Comparison of ENCODE assay signal across 20 cellular contexts in the genomic region with DNA sequence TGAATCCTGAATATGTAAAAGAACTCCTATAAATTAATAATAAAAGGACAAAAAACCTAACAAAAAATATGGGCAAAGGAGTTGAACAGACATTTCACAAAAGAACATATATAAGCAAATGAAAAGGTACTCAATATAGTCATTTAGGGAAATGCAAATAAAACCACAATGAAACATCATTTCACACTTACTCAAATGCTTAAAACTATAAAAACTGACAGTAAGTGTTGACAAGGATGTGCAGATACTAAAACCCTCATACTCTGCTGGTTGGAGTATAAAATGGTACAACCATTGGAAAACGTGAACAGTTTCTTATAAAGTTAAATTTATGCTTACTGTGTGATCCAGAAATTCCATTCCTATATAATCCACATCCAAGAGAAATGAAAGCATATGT.
DNase-seq lines count a peak whose midpoint lies in the region; ATAC-seq, FAIRE-seq and TF ChIP-seq lines count a peak whose summit lies in the region.
"Had no signal": no experiment of that assay in that cellular context is flagged by ENCODE, and none has a peak within 500 bp of the region (broad histone marks: within the 10 kb centered on the region; RNA-seq: fewer than 3 reads in every experiment).

No MANE protein-coding gene starts in this region.

- H3K36me3 ChIP-seq in OCI-LY7 (ENCODE audit: insufficient read depth, low read length): no peaks in the 10 kb centered on the region
- H3K36me3 ChIP-seq: BE2C, HAP-1 had no signal

- DNase-seq in activated T-cell treated with anti-CD3 and anti-CD28 coated beads, Interleukin-2, amount 50 U/mL, for 72 hours: no peak
- no peak for DNase-seq in activated T-cell treated with anti-CD3 and anti-CD28 coated beads for 4 hours
- no peak for DNase-seq in A549 (ENCODE audit: low read depth in 1 of 2, low spot score in 1 of 2)
- no peak for DNase-seq in OCI-LY7 (ENCODE audit: low spot score)
- DNase-seq in DMS 273 (lab: John Stamatoyannopoulos, UW; ENCODE audit: unreplicated experiment): no peak
- DNase-seq: ACHN; BE2C; C1 segment of cervical spinal cord; CD4-positive, CD25-positive, alpha-beta regulatory T cell; CD8-positive, alpha-beta memory T cell; COR-L47; GM23248; KG1 had no signal

- POLR2A ChIA-PET in A549 (lab: Yijun Ruan, JAX): no interaction called here
- POLR2A ChIA-PET in OCI-LY7 (lab: Charles Lee): no interaction called here

- no peak for TF ChIP-seq CTCF in A549 (IDR thresholded peaks at IDR 0.05)
- TF ChIP-seq CTCF in OCI-LY7 (conservative IDR thresholded peaks at IDR 0.05; ENCODE audit: low read length): no peak

- no peak for TF ChIP-seq RAD21 in A549 (conservative IDR thresholded peaks at IDR 0.05 in 1 of 2, IDR thresholded peaks at IDR 0.05 in 1 of 2)

- H3K9me3 ChIP-seq in A549: no peaks in the 10 kb centered on the region
- no peaks in the 10 kb centered on the region; the same call in 1 of the 2 replicates for H3K9me3 ChIP-seq in OCI-LY7 (ENCODE audit: low read length)
- H3K9me3 ChIP-seq: BE2C, HAP-1 had no signal

- no TSS peak for BruUV-seq in OCI-LY7 (replicated peaks; lab: Mats Ljungman, UMichigan)

- no peaks in the 10 kb centered on the region for H3K36me3 Mint-ChIP-seq in activated T-cell treated with anti-CD3 and anti-CD28 coated beads, Interleukin-2, amount 50 U/mL, for 72 hours (ENCODE audit: insufficient read depth in 2 of 2)
- H3K36me3 Mint-ChIP-seq: CD4-positive, CD25-positive, alpha-beta regulatory T cell; CD8-positive, alpha-beta memory T cell had no signal

- H3K9me2 ChIP-seq in OCI-LY7 (ENCODE audit: insufficient read depth, low read length): no peaks in the 10 kb centered on the region

- no peak overlapping the region for H3K27ac Mint-ChIP-seq in activated T-cell treated with anti-CD3 and anti-CD28 coated beads, Interleukin-2, amount 50 U/mL, for 72 hours
- H3K27ac Mint-ChIP-seq: CD4-positive, CD25-positive, alpha-beta regulatory T cell; CD8-positive, alpha-beta memory T cell had no signal

- H3K27ac ChIP-seq in A549: no peak overlapping the region
- no peak overlapping the region for H3K27ac ChIP-seq in OCI-LY7 (ENCODE audit: low read depth, low read length, poor library complexity, severe bottlenecking)
- H3K27ac ChIP-seq: GM23248 had no signal

- H3K4me3 Mint-ChIP-seq in activated T-cell treated with anti-CD3 and anti-CD28 coated beads, Interleukin-2, amount 50 U/mL, for 72 hours: no peak overlapping the region
- H3K4me3 Mint-ChIP-seq: CD4-positive, CD25-positive, alpha-beta regulatory T cell; CD8-positive, alpha-beta memory T cell had no signal

- no peaks in the 10 kb centered on the region for H3K4me1 ChIP-seq in A549
- peaks cover 12% of the 10 kb centered on the region for H3K4me1 ChIP-seq in OCI-LY7 (ENCODE audit: insufficient read depth, low read length, poor library complexity, severe bottlenecking)
- H3K4me1 ChIP-seq: BE2C, HAP-1 had no signal

- TF ChIP-seq EP300 in A549 (IDR thresholded peaks at IDR 0.05): no peak

- H3K27me3 Mint-ChIP-seq in activated T-cell treated with anti-CD3 and anti-CD28 coated beads, Interleukin-2, amount 50 U/mL, for 72 hours (ENCODE audit: low read depth): peaks cover 23% of the 10 kb centered on the region

- WGBS in A549 (ENCODE audit: missing lambda C conversion rate): 0% methylated on average over 1 of the region's 1 CpG

- CTCF ChIA-PET in A549 (lab: Yijun Ruan, JAX): no interaction called here
- CTCF ChIA-PET in OCI-LY7 (lab: Charles Lee; ENCODE audit: unreplicated experiment): no interaction called here

- peak; percentile 79 to 91 for ATAC-seq in activated T-cell treated with anti-CD3 and anti-CD28 coated beads, Interleukin-2, amount 50 U/mL, for 72 hours (replicated peaks in 1 of 2)
- ATAC-seq in A549 (no peak), GM18520 (IDR thresholded peaks at IDR 0.05; ENCODE audit: unreplicated experiment) (peak; percentile 93), HG03439 (IDR thresholded peaks at IDR 0.05; ENCODE audit: unreplicated experiment) (peak; percentile 53), HG02884 (IDR thresholded peaks at IDR 0.05; ENCODE audit: unreplicated experiment) (no peak)

- H4K20me1 ChIP-seq in OCI-LY7 (ENCODE audit: insufficient read depth, low read length): no peaks in the 10 kb centered on the region

- H3K4me3 ChIP-seq in A549 (no peak overlapping the region), OCI-LY7 (ENCODE audit: low read depth, low read length, poor library complexity, severe bottlenecking) (no peak overlapping the region)
- H3K4me3 ChIP-seq: GM23248, HAP-1 had no signal

- peaks cover 9% of the 10 kb centered on the region for H3K4me1 Mint-ChIP-seq in activated T-cell treated with anti-CD3 and anti-CD28 coated beads, Interleukin-2, amount 50 U/mL, for 72 hours (ENCODE audit: low read depth)
- H3K4me1 Mint-ChIP-seq: CD4-positive, CD25-positive, alpha-beta regulatory T cell; CD8-positive, alpha-beta memory T cell had no signal

- intact Hi-C loops in OCI-LY7 (cut with micrococcal nuclease; ENCODE audit: unreplicated experiment): no loop called here

- no peak overlapping the region for H2AFZ ChIP-seq in OCI-LY7 (ENCODE audit: low read length)
- H2AFZ ChIP-seq: GM23248 had no signal

- peak; percentile 68 for FAIRE-seq in A549 (lab: Jason Lieb, UNC)
- FAIRE-seq: G401.6, GM12891, GM19239 had no signal

- H3K4me2 ChIP-seq in A549 (no peak overlapping the region), OCI-LY7 (ENCODE audit: low read length) (no peak overlapping the region)

- TF ChIP-seq POLR2A in A549 (IDR thresholded peaks at IDR 0.05; ENCODE audit: low read length): no peak

- peaks cover 1 to 3% of the 10 kb centered on the region in 2 donors for H3K9me3 Mint-ChIP-seq in activated T-cell treated with anti-CD3 and anti-CD28 coated beads, Interleukin-2, amount 50 U/mL, for 72 hours

- H3K79me2 ChIP-seq in OCI-LY7 (ENCODE audit: insufficient read depth, low read depth, low read length): no peaks in the 10 kb centered on the region

TF ChIP-seq in A549, 52 proteins besides CTCF, POLR2A, EP300 and RAD21:
- TF ChIP-seq CEBPB (IDR thresholded peaks at IDR 0.05): no peak
- TF ChIP-seq HEYL (CRISPR knock-in tag; IDR thresholded peaks at IDR 0.05): no peak
- TF ChIP-seq CBX2 (IDR thresholded peaks at IDR 0.05; ENCODE audit: borderline replicate concordance, low read depth): no peak
- TF ChIP-seq HOXB5 (CRISPR knock-in tag; IDR thresholded peaks at IDR 0.05): no peak
- TF ChIP-seq, protein P1, sequence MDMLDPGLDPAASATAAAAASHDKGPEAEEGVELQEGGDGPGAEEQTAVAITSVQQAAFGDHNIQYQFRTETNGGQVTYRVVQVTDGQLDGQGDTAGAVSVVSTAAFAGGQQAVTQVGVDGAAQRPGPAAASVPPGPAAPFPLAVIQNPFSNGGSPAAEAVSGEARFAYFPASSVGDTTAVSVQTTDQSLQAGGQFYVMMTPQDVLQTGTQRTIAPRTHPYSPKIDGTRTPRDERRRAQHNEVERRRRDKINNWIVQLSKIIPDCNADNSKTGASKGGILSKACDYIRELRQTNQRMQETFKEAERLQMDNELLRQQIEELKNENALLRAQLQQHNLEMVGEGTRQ (IDR thresholded peaks at IDR 0.05): no peak
- TF ChIP-seq PHF8 (IDR thresholded peaks at IDR 0.05; ENCODE audit: borderline replicate concordance, low read depth): no peak
- TF ChIP-seq KDM1A (IDR thresholded peaks at IDR 0.05; ENCODE audit: low read depth): no peak
- TF ChIP-seq HOXA7 (CRISPR knock-in tag; IDR thresholded peaks at IDR 0.05): no peak
- no peak for TF ChIP-seq RARB (CRISPR knock-in tag; IDR thresholded peaks at IDR 0.05)
- no peak for TF ChIP-seq EHMT2 (IDR thresholded peaks at IDR 0.05; ENCODE audit: low read depth)
- TF ChIP-seq MYC (IDR thresholded peaks at IDR 0.05; ENCODE audit: borderline replicate concordance, low read length): no peak
- no peak for TF ChIP-seq ZFP36 (IDR thresholded peaks at IDR 0.05; ENCODE audit: borderline replicate concordance, partially characterized antibody)
- TF ChIP-seq KDM5A (IDR thresholded peaks at IDR 0.05): no peak
- no peak for TF ChIP-seq NPAS2 (CRISPR knock-in tag; IDR thresholded peaks at IDR 0.05; ENCODE audit: borderline replicate concordance)
- TF ChIP-seq ZC3H11A (IDR thresholded peaks at IDR 0.05): no peak
- TF ChIP-seq NFE2L2 (conservative IDR thresholded peaks at IDR 0.05; ENCODE audit: low read length): no peak
- no peak for TF ChIP-seq GATA3 (IDR thresholded peaks at IDR 0.05; ENCODE audit: borderline replicate concordance)

Comparison
In these comparisons a context has a peak if more than half of its experiments do, and no peak if none do; other contexts are left out.
1. ATAC-seq: peak in activated T-cell treated with anti-CD3 and anti-CD28 coated beads, Interleukin-2, amount 50 U/mL, for 72 hours (2 of 2), GM18520 (single experiment) and HG03439 (single experiment); none in A549 (0 of 2) and HG02884 (single experiment).